Comparison of ENCODE assay signal across 8 cellular contexts in the genomic region with DNA sequence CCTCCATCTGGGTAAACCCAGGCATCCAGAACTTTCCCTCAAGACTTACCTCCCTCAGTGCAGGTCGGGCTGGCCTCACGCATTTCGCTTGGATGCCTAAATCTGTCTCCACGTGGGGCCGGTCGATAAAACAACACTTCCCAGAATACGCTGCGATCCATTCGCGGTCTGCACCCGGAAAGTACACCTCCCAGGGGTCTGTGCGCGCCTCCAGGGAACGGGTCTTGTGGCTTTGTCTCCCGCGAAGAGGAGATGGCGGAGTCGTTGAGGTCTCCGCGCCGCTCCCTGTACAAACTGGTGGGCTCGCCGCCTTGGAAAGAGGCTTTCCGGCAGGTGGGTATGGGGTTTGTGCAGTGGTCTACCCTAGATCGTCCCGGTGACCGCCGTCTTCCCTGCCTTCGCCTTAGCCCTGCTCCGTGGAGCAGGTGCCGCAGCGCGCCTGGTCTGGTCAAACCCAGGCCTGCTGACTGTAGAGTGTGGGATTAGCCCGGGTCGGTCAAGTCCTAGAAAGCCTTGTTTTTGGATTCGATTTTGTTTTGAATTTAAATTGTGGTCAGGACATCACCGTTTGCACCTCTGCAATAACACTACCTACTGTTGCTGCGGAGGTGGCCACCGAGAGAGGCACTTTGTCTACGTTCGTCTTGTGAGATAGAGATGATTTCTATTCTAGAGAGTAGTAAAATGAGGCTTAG. TPM values are rescaled to one million over a fixed set of nuclear protein-coding genes. Genes with fewer than 3 reads are reported as not detected.
DNase-seq lines count a peak whose midpoint lies in the region; ATAC-seq and TF ChIP-seq lines count a peak whose summit lies in the region.

A gene with protein sequence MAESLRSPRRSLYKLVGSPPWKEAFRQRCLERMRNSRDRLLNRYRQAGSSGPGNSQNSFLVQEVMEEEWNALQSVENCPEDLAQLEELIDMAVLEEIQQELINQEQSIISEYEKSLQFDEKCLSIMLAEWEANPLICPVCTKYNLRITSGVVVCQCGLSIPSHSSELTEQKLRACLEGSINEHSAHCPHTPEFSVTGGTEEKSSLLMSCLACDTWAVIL (plus strand): TSS at position 224 of the 695 bp plus-strand sequence. CDS start 29 bp downstream, at position 253.

- TF ChIP-seq CTCF in HFF-Myc (IDR thresholded peaks at IDR 0.05; ENCODE audit: low read depth, low read length, missing control alignments), result no peak
- no peak for TF ChIP-seq CTCF in prostate gland (IDR thresholded peaks at IDR 0.05)

- no peaks in the 10 kb centered on the region for H3K9me3 ChIP-seq in prostate gland

- H3K27me3 ChIP-seq in prostate gland (replicated peaks; ENCODE audit: insufficient read depth), result no peaks in the 10 kb centered on the region

- intact Hi-C loops in left cardiac atrium (cut with DNase I) (no loop called here), prostate gland (cut with DNase I) (loop anchor here (2.0 kb wide), 1 partner anchor 49 kb away; a partner anchor contains a TSS)

- peak; percentile 88 to 93 for ATAC-seq in left cardiac atrium

- DNase-seq in HFF-Myc (ENCODE audit: extremely low read depth, low read depth) (no peak), NCI-H1048 (lab: John Stamatoyannopoulos, UW) (peak; percentile 86), SKM-1 treated with dmso at 0.1 percent for 144 hours (lab: John Stamatoyannopoulos, UW; ENCODE audit: unreplicated experiment) (peak; percentile 69), left cardiac atrium (peak; percentile 91), prostate gland (ENCODE audit: low spot score) (peak; percentile 91)
- peak; percentile 64 for DNase-seq in activated naive CD8-positive, alpha-beta T cell treated with anti-CD3 and anti-CD28 coated beads, Interleukin-2, amount 50 U/mL, for 16 hours (ENCODE audit: low read depth, low spot score)

- H3K27ac ChIP-seq in prostate gland (peak within 1 kb of the TSS; percentile 91), urinary bladder (ENCODE audit: low read depth) (peak within 1 kb of the TSS; percentile 77)

- peaks cover 2 to 8% of the 10 kb centered on the region in 2 donors for H3K36me3 ChIP-seq in prostate gland
- peaks cover 5% of the 10 kb centered on the region for H3K36me3 ChIP-seq in urinary bladder (ENCODE audit: insufficient read depth)

- TF ChIP-seq POLR2A in GM10847 (IDR thresholded peaks at IDR 0.05; ENCODE audit: extremely low read depth, insufficient read length) (peak; percentile 87), prostate gland (IDR thresholded peaks at IDR 0.05) (peak; percentile 51)

- under 1% methylated on average over 41 of the region's 41 CpGs for WGBS in prostate gland
- under 1% methylated on average over 41 of the region's 41 CpGs for WGBS in urinary bladder

- H3K4me1 ChIP-seq in prostate gland (replicated peaks) (peaks cover 5% of the 10 kb centered on the region), urinary bladder (ENCODE audit: insufficient read depth) (no peaks in the 10 kb centered on the region)

- peak within 1 kb of the TSS; percentile 95 for H3K4me3 ChIP-seq in HFF-Myc (replicated peaks; ENCODE audit: low read depth, low read length)
- peak within 1 kb of the TSS; percentile 65 for H3K4me3 ChIP-seq in prostate gland
- H3K4me3 ChIP-seq in urinary bladder (ENCODE audit: low read depth, low read length), result peak within 1 kb of the TSS; percentile 77

RNA-seq across cellular contexts. Expression of the gene that starts here (rescaled TPM):
- total RNA-seq in left cardiac atrium (10 to 100 TPM; 26.3 to 29.6 TPM), prostate gland (10 to 100 TPM; 39.2 to 51.1 TPM), urinary bladder (31.5 TPM)
- 29.7 TPM for polyA plus RNA-seq in urinary bladder
